9 cellular contexts compared by ENCODE assay signal in the genomic region with DNA sequence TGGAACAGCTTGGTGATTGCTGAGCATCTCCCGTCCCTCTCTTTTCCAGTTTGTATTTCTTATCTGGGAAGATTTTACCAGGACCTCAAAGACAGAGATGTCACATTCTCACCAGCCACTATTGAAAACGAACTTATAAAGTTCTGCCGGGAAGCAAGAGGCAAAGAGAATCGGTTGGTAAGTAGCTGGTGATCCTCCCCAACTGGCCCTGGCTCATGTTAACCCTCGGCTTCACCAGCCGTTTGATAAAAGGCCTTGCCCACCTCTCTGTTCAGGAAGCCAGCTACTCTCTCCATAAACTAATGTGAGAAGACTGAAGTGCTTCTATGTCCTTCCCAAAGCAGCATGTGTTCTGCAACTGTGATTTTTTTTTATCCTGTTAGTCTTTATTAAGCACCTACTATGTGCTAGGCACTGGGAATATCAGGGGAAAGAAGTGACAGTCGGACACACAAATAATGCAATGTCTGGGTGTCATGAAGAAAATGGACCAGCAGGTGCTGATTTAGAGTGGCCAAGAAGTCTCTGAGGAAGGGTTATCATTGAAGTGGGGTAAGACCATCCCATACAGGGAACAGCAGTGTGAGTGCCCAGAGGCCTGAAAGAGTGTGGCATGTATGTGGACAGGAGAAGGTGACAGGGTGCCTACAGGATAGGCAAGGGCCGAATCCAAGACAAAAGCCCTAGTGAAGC. TPM values are rescaled to one million over a fixed set of nuclear protein-coding genes. Genes with fewer than 3 reads are reported as not detected.
DNase-seq lines count a peak whose midpoint lies in the region; ATAC-seq and TF ChIP-seq lines count a peak whose summit lies in the region.
"Had no signal": no experiment of that assay in that cellular context is flagged by ENCODE, and none has a peak within 500 bp of the region (broad histone marks: within the 10 kb centered on the region; RNA-seq: fewer than 3 reads in every experiment).

No MANE protein-coding gene starts in this region.

- POLR2A ChIA-PET in HEK293 (lab: Yijun Ruan, JAX): interaction anchor here (0.6 to 1.9 kb wide), 6 partner anchors 8 to 798 kb away, joined by 3 to 8 read pairs (median 5); partner anchors contain the start of gene DCAF1

- H3K27ac ChIP-seq in HEK293 (ENCODE audit: extremely low read depth, low read depth, low read length) (no peak overlapping the region; the same call in 1 of the 2 replicates), WERI-Rb-1 (peak overlapping the region; percentile 99), foreskin keratinocyte (peak overlapping the region; percentile 49), skin epidermis (peak overlapping the region in 18 of 21 experiments; percentile 83 to 96 (median 92))

- H3K36me3 ChIP-seq in HEK293 (ENCODE audit: control insufficient read depth in 2 of 2, insufficient read depth in 1 of 2, low read length in 2 of 2) (peaks cover 0 to 52% of the 10 kb centered on the region in 2 experiments; a peak in 1 of 3 replicates), WERI-Rb-1 (peaks cover 54% of the 10 kb centered on the region)

- H3K9me3 ChIP-seq in HEK293 (ENCODE audit: control insufficient read depth, insufficient read depth, low read depth, low read length): no peaks in the 10 kb centered on the region
- no peaks in the 10 kb centered on the region for H3K9me3 ChIP-seq in WERI-Rb-1 (ENCODE audit: severe bottlenecking)

- DNase-seq in WERI-Rb-1: no peak
- DNase-seq in foreskin keratinocyte: no peak
- no peak for DNase-seq in iPS-NIHi7 (ENCODE audit: extremely low spot score)
- DNase-seq in NCI-H446 treated with DMSO at 0.1 percent for 48 hours (lab: John Stamatoyannopoulos, UW): no peak
- no peak for DNase-seq in germinal center (ENCODE audit: low spot score)
- DNase-seq in inferior parietal cortex (ENCODE audit: extremely low spot score): no peak
- DNase-seq: OCI-M1 had no signal

- H3K27me3 ChIP-seq in WERI-Rb-1 (ENCODE audit: insufficient read depth, low read depth, severe bottlenecking) (no peaks in the 10 kb centered on the region), foreskin keratinocyte (no peaks in the 10 kb centered on the region)

- TF ChIP-seq CTCF in HEK293 (tag by site-specific recombination; IDR thresholded peaks at IDR 0.05): no peak
- no peak for TF ChIP-seq CTCF in WERI-Rb-1 (IDR thresholded peaks at IDR 0.05; ENCODE audit: low read depth, low read length)
- TF ChIP-seq CTCF in foreskin keratinocyte (conservative IDR thresholded peaks at IDR 0.05): no peak

- no peak for ATAC-seq in foreskin keratinocyte

- H3K4me1 ChIP-seq in HEK293 (ENCODE audit: control insufficient read depth, insufficient read depth, low read length): no peaks in the 10 kb centered on the region
- H3K4me1 ChIP-seq in foreskin keratinocyte: peaks cover 12% of the 10 kb centered on the region

- CTCF ChIA-PET in HEK293 (lab: Yijun Ruan, JAX): interaction anchor here (2.3 kb wide), 1 partner anchor 771 kb away, joined by 13 read pairs; the partner anchor contains the start of gene MAPKAPK3

- H3K4me3 ChIP-seq in HEK293 (ENCODE audit: low read depth, low read length) (peak overlapping the region; percentile 96), WERI-Rb-1 (ENCODE audit: low read depth, low read length) (peak overlapping the region; percentile 79), skin epidermis (peak overlapping the region; percentile 63 to 93 (median 87))

TF ChIP-seq in HEK293, 187 proteins besides CTCF, POLR2A, EP300 and RAD21:
- TF ChIP-seq ZBTB17 (tag by site-specific recombination; IDR thresholded peaks at IDR 0.05): no peak
- no peak for TF ChIP-seq PRDM4 (tag by site-specific recombination; IDR thresholded peaks at IDR 0.05)
- TF ChIP-seq, protein P1, sequence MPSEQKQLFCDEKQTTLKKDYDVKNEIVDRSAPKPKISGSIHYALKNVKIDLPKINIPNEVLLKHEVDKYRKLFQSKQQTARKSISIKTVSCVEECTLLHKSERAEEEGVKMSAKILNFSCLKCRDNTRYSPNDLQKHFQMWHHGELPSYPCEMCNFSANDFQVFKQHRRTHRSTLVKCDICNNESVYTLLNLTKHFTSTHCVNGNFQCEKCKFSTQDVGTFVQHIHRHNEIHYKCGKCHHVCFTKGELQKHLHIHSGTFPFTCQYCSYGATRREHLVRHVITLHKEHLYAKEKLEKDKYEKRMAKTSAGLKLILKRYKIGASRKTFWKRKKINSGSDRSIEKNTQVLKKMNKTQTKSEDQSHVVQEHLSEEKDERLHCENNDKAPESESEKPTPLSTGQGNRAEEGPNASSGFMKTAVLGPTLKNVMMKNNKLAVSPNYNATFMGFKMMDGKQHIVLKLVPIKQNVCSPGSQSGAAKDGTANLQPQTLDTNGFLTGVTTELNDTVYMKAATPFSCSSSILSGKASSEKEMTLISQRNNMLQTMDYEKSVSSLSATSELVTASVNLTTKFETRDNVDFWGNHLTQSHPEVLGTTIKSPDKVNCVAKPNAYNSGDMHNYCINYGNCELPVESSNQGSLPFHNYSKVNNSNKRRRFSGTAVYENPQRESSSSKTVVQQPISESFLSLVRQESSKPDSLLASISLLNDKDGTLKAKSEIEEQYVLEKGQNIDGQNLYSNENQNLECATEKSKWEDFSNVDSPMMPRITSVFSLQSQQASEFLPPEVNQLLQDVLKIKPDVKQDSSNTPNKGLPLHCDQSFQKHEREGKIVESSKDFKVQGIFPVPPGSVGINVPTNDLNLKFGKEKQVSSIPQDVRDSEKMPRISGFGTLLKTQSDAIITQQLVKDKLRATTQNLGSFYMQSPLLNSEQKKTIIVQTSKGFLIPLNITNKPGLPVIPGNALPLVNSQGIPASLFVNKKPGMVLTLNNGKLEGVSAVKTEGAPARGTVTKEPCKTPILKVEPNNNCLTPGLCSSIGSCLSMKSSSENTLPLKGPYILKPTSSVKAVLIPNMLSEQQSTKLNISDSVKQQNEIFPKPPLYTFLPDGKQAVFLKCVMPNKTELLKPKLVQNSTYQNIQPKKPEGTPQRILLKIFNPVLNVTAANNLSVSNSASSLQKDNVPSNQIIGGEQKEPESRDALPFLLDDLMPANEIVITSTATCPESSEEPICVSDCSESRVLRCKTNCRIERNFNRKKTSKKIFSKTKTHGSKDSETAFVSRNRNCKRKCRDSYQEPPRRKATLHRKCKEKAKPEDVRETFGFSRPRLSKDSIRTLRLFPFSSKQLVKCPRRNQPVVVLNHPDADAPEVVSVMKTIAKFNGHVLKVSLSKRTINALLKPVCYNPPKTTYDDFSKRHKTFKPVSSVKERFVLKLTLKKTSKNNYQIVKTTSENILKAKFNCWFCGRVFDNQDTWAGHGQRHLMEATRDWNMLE (tag by site-specific recombination; conservative IDR thresholded peaks at IDR 0.05; ENCODE audit: low read depth): no peak
- TF ChIP-seq SCRT2 (tag by site-specific recombination; IDR thresholded peaks at IDR 0.05): no peak
- TF ChIP-seq GLIS2 (tag by site-specific recombination; IDR thresholded peaks at IDR 0.05): no peak

RNA-seq across cellular contexts. Expression of gene MANF, which starts 1.2 kb away (rescaled TPM):
- total RNA-seq in foreskin keratinocyte: 195 and 214 TPM in 2 replicates
- 266 and 289 TPM in 2 replicates for polyA plus RNA-seq in foreskin keratinocyte

RNA-seq across cellular contexts. Expression of gene RBM15B, which starts 4.8 kb away (rescaled TPM):
- 29.5 and 33.2 TPM in 2 replicates for total RNA-seq in foreskin keratinocyte
- 18.6 and 20.0 TPM in 2 replicates for polyA plus RNA-seq in foreskin keratinocyte
